7 cellular contexts compared by ENCODE assay signal in the genomic region with DNA sequence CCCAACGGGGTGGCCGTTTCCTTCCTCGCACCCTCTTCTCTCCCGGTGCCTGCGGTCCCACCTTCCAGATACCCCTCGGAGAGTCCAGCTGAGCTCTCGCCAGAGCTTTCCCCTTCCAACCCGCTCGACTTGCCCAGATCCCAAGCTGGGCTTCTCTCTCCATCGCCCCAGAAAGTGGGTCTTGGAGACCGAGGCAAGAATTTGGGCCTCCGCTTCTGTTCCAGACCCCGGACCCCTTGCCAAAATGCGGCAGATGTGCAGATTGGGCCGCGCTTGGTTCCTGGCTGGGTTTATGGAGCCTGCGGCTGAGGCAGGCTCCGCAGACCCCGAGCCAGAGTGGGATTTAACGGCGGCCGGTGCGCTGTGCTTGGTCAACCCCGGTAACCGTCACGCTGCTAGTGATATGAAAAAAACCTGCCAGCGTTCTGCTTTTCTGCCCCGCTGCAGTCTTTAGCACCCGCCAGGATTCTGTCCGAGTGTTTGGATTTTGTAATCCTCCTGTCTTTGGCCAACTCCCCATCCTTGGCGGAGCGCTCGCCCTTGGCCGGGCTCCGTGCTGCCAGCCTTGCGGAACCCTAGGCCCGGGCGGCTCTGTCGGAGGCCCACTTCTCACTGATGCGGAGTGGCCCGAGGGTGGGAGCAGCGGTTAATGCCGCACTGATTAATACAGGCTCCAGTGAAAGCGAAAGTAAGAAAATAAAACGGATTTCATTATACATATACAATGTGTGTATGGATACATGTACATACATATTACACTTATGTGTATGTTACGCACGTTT. TPM values are rescaled to one million over a fixed set of nuclear protein-coding genes. Genes with fewer than 3 reads are reported as not detected.
DNase-seq lines count a peak whose midpoint lies in the region; ATAC-seq and TF ChIP-seq lines count a peak whose summit lies in the region.

No MANE protein-coding gene starts in this region.

- ATAC-seq in GM18867 (IDR thresholded peaks at IDR 0.05; ENCODE audit: unreplicated experiment), result peak; percentile 37
- ATAC-seq in WTC11, result peak; percentile 70
- ATAC-seq in left lobe of liver, result peak; percentile 83
- ATAC-seq in GM18858 (IDR thresholded peaks at IDR 0.05; ENCODE audit: unreplicated experiment), result no peak

- DNase-seq in LHCN-M2 (ENCODE audit: low read depth), result peak; percentile 34
- peak; percentile 41 for DNase-seq in WTC11 (ENCODE audit: low spot score)
- DNase-seq in left lobe of liver (ENCODE audit: low spot score), result peak; percentile 59
- peak; percentile 29 to 34 for DNase-seq in stimulated activated CD4-positive, alpha-beta T cell treated with anti-CD3 and anti-CD28 coated beads, Interleukin-2, amount 100 ng/mL, for 48 hours

- peak overlapping the region; percentile 74 for H3K4me3 Mint-ChIP-seq in WTC11

- peak overlapping the region; percentile 83 for H3K27ac ChIP-seq in cingulate gyrus (ENCODE audit: low read depth, low read length)

- H3K36me3 Mint-ChIP-seq in WTC11, result no peaks in the 10 kb centered on the region

- H3K27me3 Mint-ChIP-seq in WTC11 (ENCODE audit: low read depth), result peaks cover 95% of the 10 kb centered on the region

- POLR2A ChIA-PET in WTC11 (lab: Charles Lee), result interaction anchor here (1.7 kb wide), 1 partner anchor 74 kb away, joined by 5 read pairs; the partner anchor contains the start of gene SLFN13

- CTCF ChIA-PET in WTC11 (lab: Charles Lee), result interaction anchor here (0.9 to 1.8 kb wide), 4 partner anchors 61 to 165 kb away, joined by 3 to 4 read pairs (median 4); partner anchors contain the start of gene SLFN5

- no peak overlapping the region for H3K27ac Mint-ChIP-seq in WTC11

- peaks cover 13% of the 10 kb centered on the region for H3K9me3 Mint-ChIP-seq in WTC11

- no peak for TF ChIP-seq CTCF in WTC11 (IDR thresholded peaks at IDR 0.05)

- peaks cover 14% of the 10 kb centered on the region for H3K4me1 Mint-ChIP-seq in WTC11

TF ChIP-seq in WTC11, 78 proteins besides CTCF, POLR2A, EP300 and RAD21:
- TF ChIP-seq AFF4 (CRISPR knock-in tag; IDR thresholded peaks at IDR 0.05; ENCODE audit: borderline replicate concordance) (no peak), ZNF121 (CRISPR knock-in tag; IDR thresholded peaks at IDR 0.05) (peak; percentile 5; the same call in 1 of the 2 replicates)

RNA-seq across cellular contexts. Expression of gene SLFN11, which starts 0.8 kb away (rescaled TPM):
- total RNA-seq in LHCN-M2 (2014; rRNA removed), result 22.7 and 23.1 TPM in 2 replicates
- polyA plus RNA-seq in LHCN-M2 (2012), result 6.0 TPM
- total RNA-seq in WTC11 (2021), result 0.26 to 0.53 TPM (median 0.27 TPM) in 3 replicates
- 2.7 TPM for total RNA-seq in left lobe of liver

RNA-seq across cellular contexts. Expression of gene SLFN12, which starts 58.1 kb away (rescaled TPM):
- total RNA-seq in LHCN-M2 (2014; rRNA removed) (33.7 and 34.8 TPM in 2 replicates), WTC11 (2021) (12.2 to 12.7 TPM (median 12.4 TPM) in 3 replicates), left lobe of liver (0.73 TPM)
- 12.1 TPM for polyA plus RNA-seq in LHCN-M2 (2012)
